8 cellular contexts compared by ENCODE assay signal in genomic region chr11:61361686-61362541, GRCh38. TPM values are rescaled to one million over a fixed set of nuclear protein-coding genes. Genes with fewer than 3 reads are reported as not detected.
A peak's percentile ranks its signal among the peaks of the same experiment; 100 is the strongest.
DNase-seq lines count a peak whose midpoint lies in the region; ATAC-seq and TF ChIP-seq lines count a peak whose summit lies in the region.

TSS of gene CYB561A3 (minus strand) at chr11:61361882. CDS start at chr11:61356713, 5,169 bp downstream.
TSS of gene TMEM138 (plus strand) at chr11:61362374. CDS start at chr11:61364391, 2,017 bp downstream.

- ATAC-seq in GM21390 (IDR thresholded peaks at IDR 0.05; ENCODE audit: unreplicated experiment): peak; percentile 80

- H3K9me3 ChIP-seq in HUES6 (ENCODE audit: control insufficient read depth, insufficient read depth, low read depth, low read length) (no peaks in the 10 kb centered on the region), OCI-LY3 (ENCODE audit: insufficient read depth, low read length) (no peaks in the 10 kb centered on the region), mononuclear cell (ENCODE audit: low read depth, low read length) (no peaks in the 10 kb centered on the region)

- H3K4me3 ChIP-seq in HUES6 (ENCODE audit: low read depth, low read length) (peak within 1 kb of the TSS; percentile 76), OCI-LY3 (ENCODE audit: low read length) (peak within 1 kb of the TSS; percentile 96), mononuclear cell (ENCODE audit: low read length) (peak within 1 kb of the TSS; percentile 93)

- peak within 1 kb of the TSS; percentile 92 for H2AFZ ChIP-seq in OCI-LY3 (ENCODE audit: low read depth, low read length)

- H4K20me1 ChIP-seq in OCI-LY3 (ENCODE audit: insufficient read depth, low read length): no peaks in the 10 kb centered on the region

- H3K27me3 ChIP-seq in HUES6 (ENCODE audit: control insufficient read depth, insufficient read depth, low read length) (no peaks in the 10 kb centered on the region), OCI-LY3 (ENCODE audit: low read depth, low read length) (no peaks in the 10 kb centered on the region), mononuclear cell (ENCODE audit: insufficient read depth, low read length) (no peaks in the 10 kb centered on the region)

- H3K27ac ChIP-seq in HUES6 (ENCODE audit: low read depth, low read length) (peak within 1 kb of the TSS; percentile 99), OCI-LY3 (ENCODE audit: low read length) (peak within 1 kb of the TSS; percentile 99)

- DNase-seq in Caki2 (ENCODE audit: low read depth) (peak; percentile 93), activated T-cell treated with anti-CD3 and anti-CD28 coated beads for 1 hour (ENCODE audit: low read depth) (peak; percentile 74), epidermal melanocyte (ENCODE audit: insufficient read length, low spot score) (peak; percentile 88)
- peak; percentile 72 to 76 for DNase-seq in stimulated activated CD8-positive, alpha-beta memory T cell treated with anti-CD3 and anti-CD28 coated beads, Interleukin-4, amount 100 ng/mL, for 1 hour (ENCODE audit: low read depth in 2 of 2, low spot score in 1 of 2)

- H3K79me2 ChIP-seq in OCI-LY3 (ENCODE audit: low read length): peaks cover 64% of the 10 kb centered on the region

- H3K36me3 ChIP-seq in HUES6 (ENCODE audit: control insufficient read depth, insufficient read depth, low read length) (peaks cover 30% of the 10 kb centered on the region), OCI-LY3 (replicated peaks; ENCODE audit: low read depth, low read length) (peaks cover 40% of the 10 kb centered on the region)

- no peak for TF ChIP-seq CTCF in OCI-LY3 (IDR thresholded peaks at IDR 0.05; ENCODE audit: low read depth, low read length)

- in situ Hi-C loops in Caki2 (cut with HindIII; ENCODE audit: low pct_unique_long_range_greater_than_20kb, low sequenced_read_pairs): no loop called here

- peak within 1 kb of the TSS; percentile 96 for H3K4me2 ChIP-seq in OCI-LY3 (ENCODE audit: low read length)

- 0 out of 2 replicates have a peak, but pooled peaks cover 3% of the 10 kb centered on the region for H3K4me1 ChIP-seq in HUES6 (ENCODE audit: control insufficient read depth, insufficient read depth, low read length)
- H3K4me1 ChIP-seq in OCI-LY3 (ENCODE audit: low read length): peaks cover 42% of the 10 kb centered on the region
- H3K4me1 ChIP-seq in mononuclear cell (ENCODE audit: insufficient read depth, low read length): peaks cover 62% of the 10 kb centered on the region

- H3K9ac ChIP-seq in HUES6 (ENCODE audit: low read length) (peak within 1 kb of the TSS; percentile 98), OCI-LY3 (ENCODE audit: low read length) (peak within 1 kb of the TSS; percentile 97)

RNA-seq across cellular contexts. Expression of gene CYB561A3, which starts in this region (rescaled TPM):
- 56.1 and 59.9 TPM in 2 replicates for total RNA-seq in Caki2 (2014; rRNA removed; shearing (Covaris generic); ENCODE audit: low replicate concordance)
- 46.4 TPM for total RNA-seq in mononuclear cell

RNA-seq across cellular contexts. Expression of gene TMEM138, which starts in this region (rescaled TPM):
- 13.2 and 31.3 TPM in 2 replicates for total RNA-seq in Caki2 (2014; rRNA removed; shearing (Covaris generic); ENCODE audit: low replicate concordance)
- 40.5 TPM for total RNA-seq in mononuclear cell

Comparison
In these comparisons a context has a peak if more than half of its experiments do, and no peak if none do; other contexts are left out.
1. Peak in every context shown above with its lines: DNase-seq, ATAC-seq, H3K4me3 ChIP-seq and H3K27ac ChIP-seq.